Comparison of ENCODE assay signal across 11 cellular contexts in the genomic region with DNA sequence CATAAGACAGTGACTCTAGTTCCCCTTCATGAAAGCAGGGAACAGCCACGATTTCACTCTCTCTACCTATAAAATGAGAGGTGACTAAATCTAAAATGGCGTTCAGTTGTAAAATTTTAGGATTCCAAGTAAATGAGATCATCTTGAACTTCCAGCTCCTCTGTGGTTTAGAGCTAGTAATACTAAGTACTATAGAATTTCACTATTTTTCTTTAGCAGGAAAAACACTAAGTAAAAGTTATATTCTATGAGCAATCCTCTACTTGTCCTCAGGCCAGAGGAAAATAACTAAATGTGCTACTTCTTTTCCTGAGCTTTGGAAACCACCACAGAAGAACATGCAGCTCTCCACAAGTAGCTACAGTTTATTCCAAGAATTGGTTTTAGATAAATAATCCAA. TPM values are rescaled to one million over a fixed set of nuclear protein-coding genes. Genes with fewer than 3 reads are reported as not detected.
DNase-seq lines count a peak whose midpoint lies in the region; ATAC-seq and TF ChIP-seq lines count a peak whose summit lies in the region.
"Had no signal": no experiment of that assay in that cellular context is flagged by ENCODE, and none has a peak within 500 bp of the region (broad histone marks: within the 10 kb centered on the region; RNA-seq: fewer than 3 reads in every experiment).

No MANE protein-coding gene starts in this region.

- H3K27ac Mint-ChIP-seq in GM23338: peak overlapping the region; percentile 70; the same call in 1 of the 2 replicates
- no peak overlapping the region for H3K27ac Mint-ChIP-seq in activated naive CD8-positive, alpha-beta T cell treated with anti-CD3 and anti-CD28 coated beads, Interleukin-2, amount 50 U/mL, for 24 hours
- H3K27ac Mint-ChIP-seq: activated CD8-positive, alpha-beta T cell treated with anti-CD3 and anti-CD28 coated beads for 36 hours had no signal

- H3K4me1 ChIP-seq in GM23338 (ENCODE audit: insufficient read depth) (peaks cover 5% of the 10 kb centered on the region; the same call in 1 of the 2 replicates), stomach (peaks cover 0 to 56% (median 22%) of the 10 kb centered on the region in 4 donors)

- DNase-seq in GM23338 (ENCODE audit: low spot score) (no peak), SW480 (ENCODE audit: low spot score) (peak; percentile 11), fibroblast of villous mesenchyme (ENCODE audit: low read depth) (peak; percentile 85), stomach (no peak), DMS114 treated with DMSO at 0.1 percent for 48 hours (lab: John Stamatoyannopoulos, UW; ENCODE audit: unreplicated experiment) (no peak)
- DNase-seq in activated naive CD8-positive, alpha-beta T cell treated with anti-CD3 and anti-CD28 coated beads, Interleukin-2, amount 50 U/mL, for 24 hours: no peak
- DNase-seq: activated CD8-positive, alpha-beta T cell treated with anti-CD3 and anti-CD28 coated beads for 36 hours; GF-D8; MV-4-11 had no signal

- H3K4me2 ChIP-seq in GM23338: no peak overlapping the region

- intact Hi-C loops in stomach (cut with DNase I; ENCODE audit: low total_unique reads): loop anchor here (10.0 kb wide), 2 partner anchors 171 to 231 kb away; no protein-coding TSS in a partner anchor

- WGBS in stomach, 5 donors: 64 to 83% (median 71%) methylated on average over 2 of the region's 2 CpGs

- peaks cover 3% of the 10 kb centered on the region for H3K27me3 Mint-ChIP-seq in GM23338 (ENCODE audit: insufficient read depth, low read depth, poor library complexity)
- H3K27me3 Mint-ChIP-seq in activated naive CD8-positive, alpha-beta T cell treated with anti-CD3 and anti-CD28 coated beads, Interleukin-2, amount 50 U/mL, for 24 hours: no peaks in the 10 kb centered on the region
- H3K27me3 Mint-ChIP-seq: activated CD8-positive, alpha-beta T cell treated with anti-CD3 and anti-CD28 coated beads for 36 hours had no signal

- no peaks in the 10 kb centered on the region for H3K9me3 ChIP-seq in stomach

- TF ChIP-seq POLR2A in stomach (IDR thresholded peaks at IDR 0.05): no peak

- no peaks in the 10 kb centered on the region for H4K20me1 ChIP-seq in GM23338 (replicated peaks; ENCODE audit: insufficient read depth)

- H3K9me2 ChIP-seq in GM23338 (ENCODE audit: insufficient read depth): no peaks in the 10 kb centered on the region

- H3K4me3 ChIP-seq in GM23338: no peak overlapping the region
- no peak overlapping the region for H3K4me3 ChIP-seq in fibroblast of villous mesenchyme (ENCODE audit: low read depth, low read length)
- no peak overlapping the region for H3K4me3 ChIP-seq in stomach

- 0 out of 2 replicates have a peak, but pooled peaks cover 3% of the 10 kb centered on the region for H3F3A ChIP-seq in GM23338 (replicated peaks; ENCODE audit: low read depth)

- H3K79me2 ChIP-seq in GM23338 (replicated peaks; ENCODE audit: insufficient read depth): no peaks in the 10 kb centered on the region

- H3K27ac ChIP-seq in GM23338 (ENCODE audit: low read depth) (no peak overlapping the region), stomach (peak overlapping the region; percentile 28 to 80 (median 67))

- H2AFZ ChIP-seq in GM23338: no peak overlapping the region

- H3K4me3 Mint-ChIP-seq in GM23338: no peak overlapping the region
- H3K4me3 Mint-ChIP-seq in activated naive CD8-positive, alpha-beta T cell treated with anti-CD3 and anti-CD28 coated beads, Interleukin-2, amount 50 U/mL, for 24 hours: no peak overlapping the region
- H3K4me3 Mint-ChIP-seq: activated CD8-positive, alpha-beta T cell treated with anti-CD3 and anti-CD28 coated beads for 36 hours had no signal

- TF ChIP-seq CTCF in GM23338 (conservative IDR thresholded peaks at IDR 0.05; ENCODE audit: low read depth in 2 of 2) (no peak), fibroblast of villous mesenchyme (IDR thresholded peaks at IDR 0.05; ENCODE audit: insufficient read depth, low read depth, low read length) (no peak), stomach (IDR thresholded peaks at IDR 0.05) (no peak)

- no peak for TF ChIP-seq EP300 in stomach (IDR thresholded peaks at IDR 0.05)

- H3K27me3 ChIP-seq in GM23338 (ENCODE audit: insufficient read depth): no peaks in the 10 kb centered on the region
- no peaks in the 10 kb centered on the region for H3K27me3 ChIP-seq in stomach

- no peaks in the 10 kb centered on the region for H3K9me3 Mint-ChIP-seq in GM23338
- no peaks in the 10 kb centered on the region for H3K9me3 Mint-ChIP-seq in activated naive CD8-positive, alpha-beta T cell treated with anti-CD3 and anti-CD28 coated beads, Interleukin-2, amount 50 U/mL, for 24 hours
- H3K9me3 Mint-ChIP-seq: activated CD8-positive, alpha-beta T cell treated with anti-CD3 and anti-CD28 coated beads for 36 hours had no signal

- ATAC-seq in GM23338: no peak
- ATAC-seq in activated CD4-positive, CD25-positive, alpha-beta regulatory T cell treated with anti-CD3 and anti-CD28 coated beads, Interleukin-2, amount 50 U/mL, for 24 hours: no peak
- no peak for ATAC-seq in HG03097 (IDR thresholded peaks at IDR 0.05; ENCODE audit: low FRiP score, unreplicated experiment)
- ATAC-seq in activated naive CD8-positive, alpha-beta T cell treated with anti-CD3 and anti-CD28 coated beads, Interleukin-2, amount 50 U/mL, for 24 hours: no peak
- ATAC-seq: activated CD8-positive, alpha-beta T cell treated with anti-CD3 and anti-CD28 coated beads for 36 hours had no signal

- peaks cover 17% of the 10 kb centered on the region for H3K36me3 Mint-ChIP-seq in GM23338 (ENCODE audit: low read depth)
- H3K36me3 Mint-ChIP-seq in activated naive CD8-positive, alpha-beta T cell treated with anti-CD3 and anti-CD28 coated beads, Interleukin-2, amount 50 U/mL, for 24 hours (ENCODE audit: low read depth): peaks cover 47% of the 10 kb centered on the region

- H3K4me1 Mint-ChIP-seq in GM23338: peaks cover 3% of the 10 kb centered on the region; the same call in 1 of the 3 replicates
- H3K4me1 Mint-ChIP-seq in activated naive CD8-positive, alpha-beta T cell treated with anti-CD3 and anti-CD28 coated beads, Interleukin-2, amount 50 U/mL, for 24 hours: peaks cover 24% of the 10 kb centered on the region

- H3K36me3 ChIP-seq in GM23338 (ENCODE audit: insufficient read depth) (no peaks in the 10 kb centered on the region), stomach (peaks cover 7 to 34% (median 26%) of the 10 kb centered on the region in 4 donors)

TF ChIP-seq in GM23338, 12 proteins besides CTCF, POLR2A, EP300 and RAD21 (continues in another document):
- TF ChIP-seq, protein P1, sequence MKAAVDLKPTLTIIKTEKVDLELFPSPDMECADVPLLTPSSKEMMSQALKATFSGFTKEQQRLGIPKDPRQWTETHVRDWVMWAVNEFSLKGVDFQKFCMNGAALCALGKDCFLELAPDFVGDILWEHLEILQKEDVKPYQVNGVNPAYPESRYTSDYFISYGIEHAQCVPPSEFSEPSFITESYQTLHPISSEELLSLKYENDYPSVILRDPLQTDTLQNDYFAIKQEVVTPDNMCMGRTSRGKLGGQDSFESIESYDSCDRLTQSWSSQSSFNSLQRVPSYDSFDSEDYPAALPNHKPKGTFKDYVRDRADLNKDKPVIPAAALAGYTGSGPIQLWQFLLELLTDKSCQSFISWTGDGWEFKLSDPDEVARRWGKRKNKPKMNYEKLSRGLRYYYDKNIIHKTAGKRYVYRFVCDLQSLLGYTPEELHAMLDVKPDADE (IDR thresholded peaks at IDR 0.05): no peak
- no peak for TF ChIP-seq EZH2 (IDR thresholded peaks at IDR 0.05; ENCODE audit: low read depth, unreplicated experiment)
- no peak for TF ChIP-seq ZNF331 (CRISPR knock-in tag; IDR thresholded peaks at IDR 0.05; ENCODE audit: low read depth)

RNA-seq across cellular contexts. Expression of a gene that starts 55.6 kb away (rescaled TPM):
- total RNA-seq in GM23338 (2014; rRNA removed; shearing (Covaris generic)): 12.9 and 17.4 TPM in 2 replicates
- polyA plus RNA-seq in GM23338 (2016; fragmentation: Nextera tagmentation; extraction: Ambion mirVana) (6.2 and 7.4 TPM in 2 replicates), stomach (1 to 10 TPM; 5.3 to 9.5 (median 5.8) TPM)
- total RNA-seq in fibroblast of villous mesenchyme (29.8 and 33.2 TPM in 2 replicates), stomach (10 to 100 TPM; 13.3 to 70.5 (median 39.7) TPM)

Comparison
In these comparisons a context has a peak if more than half of its experiments do, and no peak if none do; other contexts are left out.
1. DNase-seq: peak in SW480 (single experiment) and fibroblast of villous mesenchyme (single experiment); none in GM23338 (single experiment), stomach (single experiment), DMS114 treated with DMSO at 0.1 percent for 48 hours (single experiment) and activated naive CD8-positive, alpha-beta T cell treated with anti-CD3 and anti-CD28 coated beads, Interleukin-2, amount 50 U/mL, for 24 hours (single experiment).